In the genomic region with DNA sequence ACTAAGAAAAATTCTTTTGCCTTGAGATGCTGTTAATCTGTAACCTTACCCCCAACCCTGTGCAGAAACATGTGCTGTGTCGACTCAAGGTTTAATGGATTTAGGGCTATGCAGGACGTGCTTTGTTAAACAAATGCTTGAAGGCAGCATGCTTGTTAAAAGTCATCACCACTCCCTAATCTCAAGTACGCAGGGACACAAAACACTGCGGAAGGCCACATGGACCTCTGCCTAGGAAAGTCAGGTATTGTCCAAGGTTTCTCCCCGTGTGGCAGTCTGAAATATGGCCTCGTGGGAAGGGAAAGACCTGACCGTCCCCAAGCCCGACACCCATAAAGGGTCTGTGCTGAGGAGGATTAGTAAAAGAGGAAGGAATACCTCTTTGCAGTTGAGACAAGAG, we compare ENCODE assay signal across 2 cellular contexts. TPM values are rescaled to one million over a fixed set of nuclear protein-coding genes. Genes with fewer than 3 reads are reported as not detected.
"Had no signal": no experiment of that assay in that cellular context is flagged by ENCODE, and none has a peak within 500 bp of the region (broad histone marks: within the 10 kb centered on the region; RNA-seq: fewer than 3 reads in every experiment).

No MANE protein-coding gene starts in this region.

RNA-seq across cellular contexts. Expression of a gene that starts 18.8 kb away (rescaled TPM):
- total RNA-seq: progenitor cell of endocrine pancreas had no signal

RNA-seq across cellular contexts. Expression of a gene that starts 54.4 kb away (rescaled TPM):
- total RNA-seq: natural killer cell treated with Interleukin-12 subunit alpha and Interleukin-12 subunit beta and Interleukin-15 and Interleukin-18, amount 100 ng/mL, for 72 hours had no signal
